ENCODE assay signal across 21 cellular contexts in the genomic region with DNA sequence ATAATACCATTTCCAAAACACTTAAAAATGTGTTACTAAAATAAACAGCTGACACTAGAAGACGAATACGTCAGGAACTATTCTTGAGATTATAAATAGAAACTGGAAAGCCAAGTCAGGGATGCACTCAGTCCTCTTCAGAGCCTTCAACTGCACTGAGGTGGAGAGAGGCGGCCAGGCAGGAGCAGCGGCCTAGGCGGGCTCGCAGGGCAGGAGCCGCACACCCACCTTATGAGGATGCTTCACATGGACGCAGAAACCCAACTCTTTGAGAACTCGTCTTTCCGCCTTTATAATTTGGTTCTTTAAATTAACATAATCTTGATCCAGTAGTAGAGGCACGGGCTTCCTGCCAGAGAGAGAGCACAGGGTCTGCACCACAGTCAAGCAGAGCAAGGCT. TPM values are rescaled to one million over a fixed set of nuclear protein-coding genes. Genes with fewer than 3 reads are reported as not detected.
DNase-seq lines count a peak whose midpoint lies in the region; ATAC-seq and TF ChIP-seq lines count a peak whose summit lies in the region.
"Had no signal": no experiment of that assay in that cellular context is flagged by ENCODE, and none has a peak within 500 bp of the region (broad histone marks: within the 10 kb centered on the region; RNA-seq: fewer than 3 reads in every experiment).

No MANE protein-coding gene starts in this region.

- H3K36me3 Mint-ChIP-seq in activated naive CD4-positive, alpha-beta T cell treated with anti-CD3 and anti-CD28 coated beads for 36 hours (ENCODE audit: low read depth), result peaks cover 55% of the 10 kb centered on the region
- peaks cover 46 to 57% of the 10 kb centered on the region in 2 donors for H3K36me3 Mint-ChIP-seq in activated naive CD4-positive, alpha-beta T cell treated with anti-CD3 and anti-CD28 coated beads, Interleukin-2, amount 50 U/mL, for 72 hours
- H3K36me3 Mint-ChIP-seq in IgD-negative memory B cell (peaks cover 4% of the 10 kb centered on the region), nephron (ENCODE audit: low read depth) (peaks cover 61% of the 10 kb centered on the region)
- H3K36me3 Mint-ChIP-seq in activated naive CD8-positive, alpha-beta T cell treated with anti-CD3 and anti-CD28 coated beads for 36 hours, result peaks cover 51% of the 10 kb centered on the region
- H3K36me3 Mint-ChIP-seq in activated CD8-positive, alpha-beta memory T cell treated with anti-CD3 and anti-CD28 coated beads, Interleukin-2, amount 10 ng/mL, durations not matched to agents 7 days and 5 days, result peaks cover 64% of the 10 kb centered on the region

- intact Hi-C loops in activated naive CD4-positive, alpha-beta T cell treated with anti-CD3 and anti-CD28 coated beads for 36 hours (cut with micrococcal nuclease), result no loop called here

- H3K27ac Mint-ChIP-seq in activated naive CD4-positive, alpha-beta T cell treated with anti-CD3 and anti-CD28 coated beads for 36 hours, result peak overlapping the region; percentile 65
- no peak overlapping the region for H3K27ac Mint-ChIP-seq in activated naive CD4-positive, alpha-beta T cell treated with anti-CD3 and anti-CD28 coated beads, Interleukin-2, amount 50 U/mL, for 72 hours
- H3K27ac Mint-ChIP-seq in IgD-negative memory B cell (peak overlapping the region in 2 of 3 donors; percentile 5 to 33), nephron (peak overlapping the region in 1 of 3 experiments; percentile 15)
- peak overlapping the region; percentile 32 for H3K27ac Mint-ChIP-seq in activated naive CD8-positive, alpha-beta T cell treated with anti-CD3 and anti-CD28 coated beads for 36 hours
- no peak overlapping the region for H3K27ac Mint-ChIP-seq in activated CD8-positive, alpha-beta memory T cell treated with anti-CD3 and anti-CD28 coated beads, Interleukin-2, amount 10 ng/mL, durations not matched to agents 7 days and 5 days

- no peaks in the 10 kb centered on the region for H3K9me3 Mint-ChIP-seq in activated naive CD4-positive, alpha-beta T cell treated with anti-CD3 and anti-CD28 coated beads for 36 hours
- H3K9me3 Mint-ChIP-seq in activated naive CD4-positive, alpha-beta T cell treated with anti-CD3 and anti-CD28 coated beads, Interleukin-2, amount 50 U/mL, for 72 hours, result no peaks in the 10 kb centered on the region
- H3K9me3 Mint-ChIP-seq in IgD-negative memory B cell (no peaks in the 10 kb centered on the region), nephron (no peaks in the 10 kb centered on the region)
- no peaks in the 10 kb centered on the region for H3K9me3 Mint-ChIP-seq in activated naive CD8-positive, alpha-beta T cell treated with anti-CD3 and anti-CD28 coated beads for 36 hours
- no peaks in the 10 kb centered on the region for H3K9me3 Mint-ChIP-seq in activated CD8-positive, alpha-beta memory T cell treated with anti-CD3 and anti-CD28 coated beads, Interleukin-2, amount 10 ng/mL, durations not matched to agents 7 days and 5 days (ENCODE audit: low read depth)
- H3K9me3 Mint-ChIP-seq: activated CD4-positive, alpha-beta T cell treated with anti-CD3 and anti-CD28 coated beads, Interleukin-2, amount 10 ng/mL, durations not matched to agents 7 days and 5 days; stimulated activated naive CD8-positive, alpha-beta T cell treated with anti-CD3 and anti-CD28 coated beads, Interleukin-15, Interleukin-2, amounts not matched to agents 100 ng/mL and 50 ng/mL, for 24 hours had no signal

- CTCF ChIA-PET in activated naive CD4-positive, alpha-beta T cell treated with anti-CD3 and anti-CD28 coated beads for 36 hours (lab: Charles Lee), result interaction anchor here (1.5 kb wide), 1 partner anchor 20 kb away, joined by 3 read pairs; the partner anchor contains the start of gene AURKAIP1
- CTCF ChIA-PET in activated CD8-positive, alpha-beta memory T cell treated with anti-CD3 and anti-CD28 coated beads, Interleukin-2, amount 10 ng/mL, durations not matched to agents 7 days and 5 days (lab: Charles Lee), result no interaction called here

- peaks cover 25% of the 10 kb centered on the region for H3K4me1 Mint-ChIP-seq in activated naive CD4-positive, alpha-beta T cell treated with anti-CD3 and anti-CD28 coated beads for 36 hours (ENCODE audit: low read depth)
- H3K4me1 Mint-ChIP-seq in IgD-negative memory B cell (peaks cover 14 to 24% (median 16%) of the 10 kb centered on the region in 3 donors), nephron (peaks cover 16% of the 10 kb centered on the region)
- H3K4me1 Mint-ChIP-seq in activated naive CD8-positive, alpha-beta T cell treated with anti-CD3 and anti-CD28 coated beads for 36 hours, result peaks cover 19% of the 10 kb centered on the region
- H3K4me1 Mint-ChIP-seq in activated CD8-positive, alpha-beta memory T cell treated with anti-CD3 and anti-CD28 coated beads, Interleukin-2, amount 10 ng/mL, durations not matched to agents 7 days and 5 days, result peaks cover 24% of the 10 kb centered on the region

- no peak for DNase-seq in activated naive CD4-positive, alpha-beta T cell treated with anti-CD3 and anti-CD28 coated beads for 36 hours
- DNase-seq in activated naive CD4-positive, alpha-beta T cell treated with anti-CD3 and anti-CD28 coated beads, Interleukin-2, amount 50 U/mL, for 72 hours (ENCODE audit: low spot score in 2 of 2), result no peak
- no peak for DNase-seq in activated naive CD8-positive, alpha-beta T cell treated with anti-CD3 and anti-CD28 coated beads for 36 hours
- no peak for DNase-seq in HT-29 (ENCODE audit: low spot score)
- DNase-seq in activated CD8-positive, alpha-beta memory T cell treated with anti-CD3 and anti-CD28 coated beads, Interleukin-2, amount 10 ng/mL, durations not matched to agents 7 days and 5 days, result no peak
- DNase-seq: activated CD4-positive, alpha-beta T cell treated with anti-CD3 and anti-CD28 coated beads, Interleukin-2, amount 10 ng/mL, durations not matched to agents 7 days and 5 days; body of pancreas; effector CD8-positive, alpha-beta T cell; foreskin fibroblast; IMR-90; NCI-H1105; NCI-H2029; NCI-H2227 treated with DMSO at 0.1 percent for 48 hours; NCI-H748 treated with DMSO at 0.1 percent for 48 hours; SK-N-SH; stimulated activated CD4-positive, alpha-beta T cell treated with anti-CD3 and anti-CD28 coated beads, Interleukin-15, amount 100 ng/mL, for 24 hours had no signal

- ATAC-seq in activated naive CD4-positive, alpha-beta T cell treated with anti-CD3 and anti-CD28 coated beads, Interleukin-2, amount 50 U/mL, for 72 hours, result no peak
- no peak for ATAC-seq in activated CD8-positive, alpha-beta memory T cell treated with anti-CD3 and anti-CD28 coated beads, Interleukin-2, amount 10 ng/mL, durations not matched to agents 7 days and 5 days
- no peak for ATAC-seq in GM21723 (IDR thresholded peaks at IDR 0.05; ENCODE audit: unreplicated experiment)
- ATAC-seq: body of pancreas, sciatic nerve had no signal

- H3K27me3 Mint-ChIP-seq in activated naive CD4-positive, alpha-beta T cell treated with anti-CD3 and anti-CD28 coated beads for 36 hours (ENCODE audit: low read depth), result no peaks in the 10 kb centered on the region
- H3K27me3 Mint-ChIP-seq in IgD-negative memory B cell (no peaks in the 10 kb centered on the region), nephron (ENCODE audit: low read depth) (no peaks in the 10 kb centered on the region)
- H3K27me3 Mint-ChIP-seq in activated naive CD8-positive, alpha-beta T cell treated with anti-CD3 and anti-CD28 coated beads for 36 hours, result no peaks in the 10 kb centered on the region
- no peaks in the 10 kb centered on the region for H3K27me3 Mint-ChIP-seq in activated CD8-positive, alpha-beta memory T cell treated with anti-CD3 and anti-CD28 coated beads, Interleukin-2, amount 10 ng/mL, durations not matched to agents 7 days and 5 days
- H3K27me3 Mint-ChIP-seq: activated CD4-positive, alpha-beta T cell treated with anti-CD3 and anti-CD28 coated beads, Interleukin-2, amount 10 ng/mL, durations not matched to agents 7 days and 5 days; stimulated activated naive CD8-positive, alpha-beta T cell treated with anti-CD3 and anti-CD28 coated beads, Interleukin-15, Interleukin-2, amounts not matched to agents 100 ng/mL and 50 ng/mL, for 24 hours had no signal

- no peak overlapping the region for H3K4me3 Mint-ChIP-seq in activated naive CD4-positive, alpha-beta T cell treated with anti-CD3 and anti-CD28 coated beads for 36 hours
- H3K4me3 Mint-ChIP-seq in IgD-negative memory B cell (peak overlapping the region in 2 of 4 donors; percentile 14 to 85), nephron (peak overlapping the region; percentile 65 to 69 (median 67))
- H3K4me3 Mint-ChIP-seq in activated naive CD8-positive, alpha-beta T cell treated with anti-CD3 and anti-CD28 coated beads for 36 hours, result no peak overlapping the region
- H3K4me3 Mint-ChIP-seq in activated CD8-positive, alpha-beta memory T cell treated with anti-CD3 and anti-CD28 coated beads, Interleukin-2, amount 10 ng/mL, durations not matched to agents 7 days and 5 days, result no peak overlapping the region
- H3K4me3 Mint-ChIP-seq: activated CD4-positive, alpha-beta T cell treated with anti-CD3 and anti-CD28 coated beads, Interleukin-2, amount 10 ng/mL, durations not matched to agents 7 days and 5 days; stimulated activated naive CD8-positive, alpha-beta T cell treated with anti-CD3 and anti-CD28 coated beads, Interleukin-15, Interleukin-2, amounts not matched to agents 100 ng/mL and 50 ng/mL, for 24 hours had no signal

- TF ChIP-seq CTCF in nephron (IDR thresholded peaks at IDR 0.05; ENCODE audit: unreplicated experiment in 3 of 3), result no peak

RNA-seq across cellular contexts. Expression of gene CCNL2, which starts 4.0 kb away (rescaled TPM):
- 100 to 1,000 TPM in 1 of 2 experiments, 10 to 100 TPM in 1; 97.7 to 108 TPM for total RNA-seq in activated naive CD4-positive, alpha-beta T cell treated with anti-CD3 and anti-CD28 coated beads for 36 hours
- 100 to 1,000 TPM; 108 to 174 TPM for total RNA-seq in activated naive CD4-positive, alpha-beta T cell treated with anti-CD3 and anti-CD28 coated beads, Interleukin-2, amount 50 U/mL, for 72 hours
- 39.8 TPM for polyA plus RNA-seq in IgD-negative memory B cell
- 10 to 100 TPM; 91.6 to 92.2 TPM for total RNA-seq in activated naive CD8-positive, alpha-beta T cell treated with anti-CD3 and anti-CD28 coated beads for 36 hours
- total RNA-seq in HT-29 (2014; rRNA removed; shearing (Covaris generic)), result 200 and 243 TPM in 2 replicates
- total RNA-seq in activated CD8-positive, alpha-beta memory T cell treated with anti-CD3 and anti-CD28 coated beads, Interleukin-2, amount 10 ng/mL, durations not matched to agents 7 days and 5 days, result 100 to 1,000 TPM; 120 to 124 TPM

RNA-seq across cellular contexts. Expression of gene MRPL20, which starts 11.9 kb away (rescaled TPM):
- 100 to 1,000 TPM; 103 to 107 TPM for total RNA-seq in activated naive CD4-positive, alpha-beta T cell treated with anti-CD3 and anti-CD28 coated beads for 36 hours
- total RNA-seq in activated naive CD4-positive, alpha-beta T cell treated with anti-CD3 and anti-CD28 coated beads, Interleukin-2, amount 50 U/mL, for 72 hours, result 100 to 1,000 TPM in 1 of 2 donors, 10 to 100 TPM in 1; 82.9 to 115 TPM
- polyA plus RNA-seq in IgD-negative memory B cell, result 144 TPM
- 100 to 1,000 TPM; 181 to 182 TPM for total RNA-seq in activated naive CD8-positive, alpha-beta T cell treated with anti-CD3 and anti-CD28 coated beads for 36 hours
- total RNA-seq in HT-29 (2014; rRNA removed; shearing (Covaris generic)), result 235 and 276 TPM in 2 replicates
- total RNA-seq in activated CD8-positive, alpha-beta memory T cell treated with anti-CD3 and anti-CD28 coated beads, Interleukin-2, amount 10 ng/mL, durations not matched to agents 7 days and 5 days, result 100 to 1,000 TPM in 1 of 2 experiments, 10 to 100 TPM in 1; 95.2 to 130 TPM

RNA-seq across cellular contexts. Expression of gene AURKAIP1, which starts 20.2 kb away (rescaled TPM):
- total RNA-seq in activated naive CD4-positive, alpha-beta T cell treated with anti-CD3 and anti-CD28 coated beads for 36 hours, result 100 to 1,000 TPM; 108 TPM
- 100 to 1,000 TPM; 115 to 122 TPM for total RNA-seq in activated naive CD4-positive, alpha-beta T cell treated with anti-CD3 and anti-CD28 coated beads, Interleukin-2, amount 50 U/mL, for 72 hours
- 177 TPM for polyA plus RNA-seq in IgD-negative memory B cell
- total RNA-seq in activated naive CD8-positive, alpha-beta T cell treated with anti-CD3 and anti-CD28 coated beads for 36 hours, result 100 to 1,000 TPM; 143 to 144 TPM
- 377 and 383 TPM in 2 replicates for total RNA-seq in HT-29 (2014; rRNA removed; shearing (Covaris generic))
- total RNA-seq in activated CD8-positive, alpha-beta memory T cell treated with anti-CD3 and anti-CD28 coated beads, Interleukin-2, amount 10 ng/mL, durations not matched to agents 7 days and 5 days, result 100 to 1,000 TPM; 139 to 141 TPM

RNA-seq across cellular contexts. Expression of gene ANKRD65, which starts 25.9 kb away (rescaled TPM):
- not detected for total RNA-seq in activated naive CD4-positive, alpha-beta T cell treated with anti-CD3 and anti-CD28 coated beads for 36 hours
- under 1 TPM in 1 of 2 donors, not detected in 1; 0.29 TPM for total RNA-seq in activated naive CD4-positive, alpha-beta T cell treated with anti-CD3 and anti-CD28 coated beads, Interleukin-2, amount 50 U/mL, for 72 hours
- not detected for polyA plus RNA-seq in IgD-negative memory B cell
- not detected for total RNA-seq in activated naive CD8-positive, alpha-beta T cell treated with anti-CD3 and anti-CD28 coated beads for 36 hours
- total RNA-seq in HT-29 (2014; rRNA removed; shearing (Covaris generic)), result 0.44 and 1.4 TPM in 2 replicates
- not detected for total RNA-seq in activated CD8-positive, alpha-beta memory T cell treated with anti-CD3 and anti-CD28 coated beads, Interleukin-2, amount 10 ng/mL, durations not matched to agents 7 days and 5 days
- total RNA-seq: activated CD4-positive, alpha-beta T cell treated with anti-CD3 and anti-CD28 coated beads, Interleukin-2, amount 10 ng/mL, durations not matched to agents 7 days and 5 days; IMR-90 had no signal

RNA-seq across cellular contexts. Expression of gene MXRA8, which starts 36.8 kb away (rescaled TPM):
- total RNA-seq in activated naive CD4-positive, alpha-beta T cell treated with anti-CD3 and anti-CD28 coated beads for 36 hours, result under 1 TPM; 0.54 to 0.57 TPM
- total RNA-seq in activated naive CD4-positive, alpha-beta T cell treated with anti-CD3 and anti-CD28 coated beads, Interleukin-2, amount 50 U/mL, for 72 hours, result under 1 TPM in 1 of 2 donors, not detected in 1; 0.66 TPM
- polyA plus RNA-seq in IgD-negative memory B cell, result not detected
- total RNA-seq in activated naive CD8-positive, alpha-beta T cell treated with anti-CD3 and anti-CD28 coated beads for 36 hours, result under 1 TPM; 0.50 to 0.97 TPM
- total RNA-seq in HT-29 (2014; rRNA removed; shearing (Covaris generic)), result not detected in 2 replicates
- under 1 TPM in 1 of 2 experiments, not detected in 1; 0.61 TPM for total RNA-seq in activated CD8-positive, alpha-beta memory T cell treated with anti-CD3 and anti-CD28 coated beads, Interleukin-2, amount 10 ng/mL, durations not matched to agents 7 days and 5 days

Comparison
In these comparisons a context has a peak if more than half of its experiments do, and no peak if none do; other contexts are left out.
1. H3K27ac Mint-ChIP-seq: peak in activated naive CD4-positive, alpha-beta T cell treated with anti-CD3 and anti-CD28 coated beads for 36 hours (single experiment), IgD-negative memory B cell (2 of 3) and activated naive CD8-positive, alpha-beta T cell treated with anti-CD3 and anti-CD28 coated beads for 36 hours (single experiment); none in activated naive CD4-positive, alpha-beta T cell treated with anti-CD3 and anti-CD28 coated beads, Interleukin-2, amount 50 U/mL, for 72 hours (0 of 2) and activated CD8-positive, alpha-beta memory T cell treated with anti-CD3 and anti-CD28 coated beads, Interleukin-2, amount 10 ng/mL, durations not matched to agents 7 days and 5 days (single experiment).
2. H3K4me3 Mint-ChIP-seq: peak in nephron (3 of 3); none in activated naive CD4-positive, alpha-beta T cell treated with anti-CD3 and anti-CD28 coated beads for 36 hours (single experiment), activated naive CD8-positive, alpha-beta T cell treated with anti-CD3 and anti-CD28 coated beads for 36 hours (single experiment) and activated CD8-positive, alpha-beta memory T cell treated with anti-CD3 and anti-CD28 coated beads, Interleukin-2, amount 10 ng/mL, durations not matched to agents 7 days and 5 days (single experiment).